1 cellular context compared by ENCODE assay signal in genomic region chr10:71727429-71728217, GRCh38.
TF ChIP-seq lines count a peak whose summit lies in the region.

No MANE protein-coding gene starts in this region.

TF ChIP-seq in K562, 482 proteins besides CTCF, POLR2A, EP300 and RAD21 (continued from another document and continues in another):
- TF ChIP-seq CLOCK (CRISPR knock-in tag; IDR thresholded peaks at IDR 0.05; ENCODE audit: borderline replicate concordance) (no peak), DMBX1 (CRISPR knock-in tag; IDR thresholded peaks at IDR 0.05; ENCODE audit: borderline replicate concordance) (no peak), RBM25 (IDR thresholded peaks at IDR 0.05; ENCODE audit: low read depth, low read length, severe bottlenecking) (peak; percentile 79), NCOR1 (IDR thresholded peaks at IDR 0.05) (no peak), GABPB1 (CRISPR knock-in tag; IDR thresholded peaks at IDR 0.05) (0 out of 2 replicates have a peak, but pooled peaks have one; percentile 35), ARID3B (CRISPR knock-in tag; IDR thresholded peaks at IDR 0.05; ENCODE audit: borderline replicate concordance) (no peak), PML (IDR thresholded peaks at IDR 0.05; ENCODE audit: low read length) (no peak), ZNF347 (CRISPR knock-in tag; IDR thresholded peaks at IDR 0.05; ENCODE audit: low read depth) (no peak), ADNP (tag; IDR thresholded peaks at IDR 0.05) (no peak), ZNF232 (CRISPR knock-in tag; IDR thresholded peaks at IDR 0.05) (no peak), MIER1 (IDR thresholded peaks at IDR 0.05; ENCODE audit: low read depth) (no peak), ZFP36 (IDR thresholded peaks at IDR 0.05; ENCODE audit: low read depth, low read length, partially characterized antibody) (no peak), CCNT2 (IDR thresholded peaks at IDR 0.05; ENCODE audit: borderline replicate concordance, extremely low read depth, insufficient read length, low read depth, low read length) (no peak), SIN3B (IDR thresholded peaks at IDR 0.05; ENCODE audit: low read depth) (peak; percentile 12; the same call in 1 of the 2 replicates), KLF6 (CRISPR knock-in tag; IDR thresholded peaks at IDR 0.05; ENCODE audit: borderline replicate concordance) (no peak), MITF (IDR thresholded peaks at IDR 0.05) (no peak), ZBTB9 (CRISPR knock-in tag; IDR thresholded peaks at IDR 0.05) (no peak; the same call in 1 of the 2 replicates), FOXM1 (IDR thresholded peaks at IDR 0.05; ENCODE audit: low read depth) (no peak), FOXM1 (CRISPR knock-in tag; IDR thresholded peaks at IDR 0.05; ENCODE audit: low read depth) (no peak), CUX1 (CRISPR knock-in tag; IDR thresholded peaks at IDR 0.05) (no peak), ZNF124 (CRISPR knock-in tag; IDR thresholded peaks at IDR 0.05) (no peak), MAX (CRISPR knock-in tag; IDR thresholded peaks at IDR 0.05) (peak; percentile 42; the same call in 1 of the 2 replicates), MLX (CRISPR knock-in tag; conservative IDR thresholded peaks at IDR 0.05) (no peak), SPI1 (IDR thresholded peaks at IDR 0.05; ENCODE audit: borderline replicate concordance, low read depth, low read length) (peak; percentile 28; the same call in 1 of the 2 replicates), E4F1 (CRISPR knock-in tag; IDR thresholded peaks at IDR 0.05; ENCODE audit: borderline replicate concordance) (no peak), CTCFL (IDR thresholded peaks at IDR 0.05; ENCODE audit: borderline replicate concordance, insufficient read depth, low read depth, low read length, poor library complexity, severe bottlenecking) (no peak), TSC22D4 (tag; IDR thresholded peaks at IDR 0.05) (no peak), FOXP1 (CRISPR knock-in tag; IDR thresholded peaks at IDR 0.05) (no peak), ZNF639 (CRISPR knock-in tag; conservative IDR thresholded peaks at IDR 0.05 in 1 of 2, IDR thresholded peaks at IDR 0.05 in 1 of 2) (peak in 1 of 2 experiments; percentile 57; a peak in 1 of 4 replicates), CBX8 (IDR thresholded peaks at IDR 0.05; ENCODE audit: borderline replicate concordance, extremely low read depth, low read depth, low read length, poor library complexity, severe bottlenecking) (no peak), MEF2D (tag; conservative IDR thresholded peaks at IDR 0.05; ENCODE audit: low read depth) (no peak), ZSCAN29 (IDR thresholded peaks at IDR 0.05) (no peak), U2AF2 (optimal IDR thresholded peaks at IDR 0.05; ENCODE audit: low read depth, low read length) (no peak), ZBTB12 (CRISPR knock-in tag; IDR thresholded peaks at IDR 0.05) (no peak)
